ENCODE assay signal across 18 cellular contexts in the genomic region with DNA sequence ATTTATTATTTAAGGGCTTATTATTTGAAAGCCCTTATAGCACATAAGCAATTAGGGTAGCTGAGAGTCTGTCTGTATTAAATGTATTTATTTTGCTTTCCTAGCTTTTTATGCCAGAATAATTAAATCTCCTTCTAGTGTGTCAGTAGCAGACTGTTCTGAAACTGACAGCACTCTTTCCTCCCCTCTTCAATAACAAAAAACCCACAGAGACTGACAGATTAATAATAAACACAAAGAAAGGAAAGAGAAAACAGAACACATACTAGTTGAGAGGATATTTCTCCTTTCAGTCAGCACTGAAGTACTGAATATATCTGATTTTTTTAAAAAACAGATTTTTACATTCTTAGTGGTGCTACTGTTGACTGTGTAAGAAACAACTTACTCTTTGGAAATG.
"Had no signal": no experiment of that assay in that cellular context is flagged by ENCODE, and none has a peak within 500 bp of the region (broad histone marks: within the 10 kb centered on the region; RNA-seq: fewer than 3 reads in every experiment).

No MANE protein-coding gene starts in this region.

- DNase-seq: IMR-90, Kasumi-1, KG1, NCI-H1694 treated with DMSO at 0.1 percent for 48 hours, NCI-H2107, NCI-H2171 treated with DMSO at 0.1 percent for 48 hours, NCI-H345, NCI-H446 treated with DMSO at 0.1 percent for 48 hours, NCI-H510A treated with DMSO at 0.1 percent for 48 hours, PC-3, SHP77, SK-N-SH, SW 1271, T-cell had no signal

- H3K36me3 Mint-ChIP-seq: T-cell had no signal

- H3K9me3 ChIP-seq: SK-N-SH had no signal

- H3K4me3 Mint-ChIP-seq: T-cell; T-helper 1 cell treated with Interleukin-12 subunit alpha and Interleukin-12 subunit beta and Interleukin-4 antibody, amounts not matched to agents 30 μg/mL and 1 μg/mL, for 36 hours had no signal

- H3K9me2 ChIP-seq: SK-N-SH had no signal

- H3K4me1 Mint-ChIP-seq: T-cell had no signal

- H3K27ac ChIP-seq: RWPE1 had no signal

- ATAC-seq: HepG2, Panc1, PC-3, T-cell had no signal

- H3K27ac Mint-ChIP-seq: T-cell; T-helper 1 cell treated with Interleukin-12 subunit alpha and Interleukin-12 subunit beta and Interleukin-4 antibody, amounts not matched to agents 30 μg/mL and 1 μg/mL, for 36 hours had no signal

- H3K4me2 ChIP-seq: SK-N-SH had no signal

- H3K9ac ChIP-seq: SK-N-SH had no signal

- H3K27me3 Mint-ChIP-seq: T-cell had no signal
